19 cellular contexts compared by ENCODE assay signal in the genomic region with DNA sequence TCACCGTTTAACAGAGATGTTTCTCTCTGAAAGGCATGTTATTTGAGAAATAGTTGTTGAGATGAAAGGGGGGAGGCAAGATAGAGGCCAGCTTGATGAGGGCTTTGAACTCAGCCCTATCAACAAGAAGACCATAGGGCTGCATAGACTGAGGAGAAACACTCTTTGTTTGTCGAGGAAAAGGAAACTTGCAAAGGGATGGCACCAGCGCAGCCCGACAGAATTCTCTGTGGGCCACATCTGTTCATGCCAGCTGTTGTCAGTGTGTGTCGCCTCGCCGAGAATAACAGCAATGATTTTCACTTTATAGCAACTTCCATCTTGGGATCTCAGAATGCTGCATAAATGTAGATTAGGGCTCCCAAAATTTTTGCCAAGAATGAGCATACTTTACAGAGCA.
"Had no signal": no experiment of that assay in that cellular context is flagged by ENCODE, and none has a peak within 500 bp of the region (broad histone marks: within the 10 kb centered on the region; RNA-seq: fewer than 3 reads in every experiment).

No MANE protein-coding gene starts in this region.

- H3K27ac ChIP-seq: right atrium auricular region, transverse colon had no signal

- H3K4me3 ChIP-seq: gastroesophageal sphincter, lung, right atrium auricular region, sigmoid colon, transverse colon had no signal

- H3K36me3 ChIP-seq: gastroesophageal sphincter, right atrium auricular region, sigmoid colon, transverse colon had no signal

- ATAC-seq: esophagus mucosa; gastroesophageal sphincter; left colon; left ventricle myocardium superior; naive thymus-derived CD4-positive, alpha-beta T cell had no signal

- H3K27me3 ChIP-seq: dorsolateral prefrontal cortex, gastroesophageal sphincter, right atrium auricular region, sigmoid colon, transverse colon had no signal

- H3K9me3 ChIP-seq: gastroesophageal sphincter, right atrium auricular region, sigmoid colon, transverse colon had no signal

- DNase-seq: cortex of kidney; effector memory CD4-positive, alpha-beta T cell; foreskin fibroblast; left colon; left ventricle myocardium superior; mesendoderm; naive thymus-derived CD4-positive, alpha-beta T cell; nephron progenitor cell; sigmoid colon; small intestine; stimulated activated CD4-positive, alpha-beta T cell treated with anti-CD3 and anti-CD28 coated beads, Interleukin-12 subunit alpha, Interleukin-12 subunit beta, amount 100 ng/mL, for 4 hours; stimulated activated CD4-positive, alpha-beta T cell treated with anti-CD3 and anti-CD28 coated beads, Interleukin-2, amount 100 ng/mL, for 48 hours; stimulated activated naive CD4-positive, alpha-beta T cell treated with Interleukin-2 at 50 U/mL for 16 hours; transverse colon had no signal
